In genomic region chr14:80924365-80925103, GRCh38 we compare ENCODE assay signal across 24 cellular contexts. TPM values are rescaled to one million over a fixed set of nuclear protein-coding genes. Genes with fewer than 3 reads are reported as not detected.
DNase-seq lines count a peak whose midpoint lies in the region; ATAC-seq and TF ChIP-seq lines count a peak whose summit lies in the region.
"Had no signal": no experiment of that assay in that cellular context is flagged by ENCODE, and none has a peak within 500 bp of the region (broad histone marks: within the 10 kb centered on the region; RNA-seq: fewer than 3 reads in every experiment).

No MANE protein-coding gene starts in this region.

- H3K27ac Mint-ChIP-seq in neural crest cell (ENCODE audit: unreplicated experiment), result peak overlapping the region; percentile 6
- H3K27ac Mint-ChIP-seq: B cell; CD8-positive, alpha-beta T cell; IgD-negative memory B cell had no signal

- DNase-seq in NCI-H2171 treated with DMSO at 0.1 percent for 48 hours (lab: John Stamatoyannopoulos, UW) (peak; percentile 42), NCI-H2171 (lab: John Stamatoyannopoulos, UW) (no peak), NCI-H82 (lab: John Stamatoyannopoulos, UW) (peak; percentile 73), epithelial cell of esophagus (ENCODE audit: low read depth) (peak; percentile 40), neural crest cell (ENCODE audit: low read depth, low spot score) (no peak), NCI-H187 treated with DMSO at 0.1 percent for 48 hours (lab: John Stamatoyannopoulos, UW) (no peak)
- no peak for DNase-seq in activated CD4-positive, alpha-beta T cell treated with anti-CD3 and anti-CD28 coated beads for 4 hours
- DNase-seq: Caco-2; CD8-positive, alpha-beta T cell; NCI-H1092 treated with DMSO at 0.1 percent for 48 hours; NCI-H1436; NCI-H187; NCI-H2107; NCI-H226; NCI-H510A; NCI-H748 treated with DMSO at 0.1 percent for 48 hours; Right ventricle myocardium superior; RPMI8226 had no signal

- no peaks in the 10 kb centered on the region for H3K27me3 Mint-ChIP-seq in neural crest cell (ENCODE audit: low read depth)
- H3K27me3 Mint-ChIP-seq: B cell had no signal

- peaks cover 18% of the 10 kb centered on the region for H3K36me3 Mint-ChIP-seq in neural crest cell (ENCODE audit: low read depth)

- no peak for ATAC-seq in HG03442 (IDR thresholded peaks at IDR 0.05; ENCODE audit: unreplicated experiment)
- ATAC-seq: CD8-positive, alpha-beta T cell; HCT116 had no signal

- no peak overlapping the region for H3K4me3 ChIP-seq in epithelial cell of esophagus (ENCODE audit: low read length)
- H3K4me3 ChIP-seq: SJSA1 had no signal

- TF ChIP-seq CTCF in epithelial cell of esophagus (IDR thresholded peaks at IDR 0.05; ENCODE audit: insufficient read depth, low read depth, low read length, missing control alignments) (no peak), neural crest cell (conservative IDR thresholded peaks at IDR 0.05) (no peak)

- peaks cover 8% of the 10 kb centered on the region for H3K4me1 Mint-ChIP-seq in neural crest cell
- H3K4me1 Mint-ChIP-seq: B cell, IgD-negative memory B cell had no signal

- peaks cover 3% of the 10 kb centered on the region for H3K9me3 Mint-ChIP-seq in neural crest cell
- H3K9me3 Mint-ChIP-seq: CD8-positive, alpha-beta T cell had no signal

- no peak overlapping the region for H3K4me3 Mint-ChIP-seq in neural crest cell
- H3K4me3 Mint-ChIP-seq: B cell; CD8-positive, alpha-beta T cell; IgD-negative memory B cell had no signal

RNA-seq across cellular contexts. Expression of gene CEP128, which starts 17.0 kb away (rescaled TPM):
- total RNA-seq in neural crest cell, result 25.8 and 30.7 TPM in 2 replicates

RNA-seq across cellular contexts. Expression of gene TSHR, which starts 30.9 kb away (rescaled TPM):
- not detected in 2 replicates for total RNA-seq in neural crest cell
- total RNA-seq: Caco-2; CD8-positive, alpha-beta T cell; H4; Right ventricle myocardium superior; SJSA1 had no signal

Comparison
In these comparisons a context has a peak if more than half of its experiments do, and no peak if none do; other contexts are left out.
1. DNase-seq: peak in NCI-H2171 treated with DMSO at 0.1 percent for 48 hours (single experiment), NCI-H82 (single experiment) and epithelial cell of esophagus (single experiment); none in NCI-H2171 (single experiment), neural crest cell (single experiment), activated CD4-positive, alpha-beta T cell treated with anti-CD3 and anti-CD28 coated beads for 4 hours (0 of 2) and NCI-H187 treated with DMSO at 0.1 percent for 48 hours (single experiment).